In the genomic region with DNA sequence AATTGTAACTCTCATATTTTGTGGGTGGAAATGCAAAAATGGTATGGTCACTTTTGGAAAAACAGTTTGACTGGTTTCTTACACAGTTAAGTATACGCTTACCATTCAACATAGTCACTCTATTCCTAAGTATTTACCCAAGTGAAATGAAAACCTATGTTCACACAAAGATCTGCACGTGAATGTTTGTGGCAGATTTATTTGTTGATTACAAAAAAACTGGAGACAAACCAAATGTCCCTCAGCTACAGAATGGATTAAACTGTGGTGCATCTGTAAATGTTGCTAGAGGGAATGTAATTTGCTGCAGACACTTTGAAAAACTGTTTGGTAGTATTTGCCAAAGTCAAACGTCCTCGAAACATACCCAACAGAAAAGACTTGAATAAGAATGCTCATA, we compare ENCODE assay signal across 39 cellular contexts. TPM values are rescaled to one million over a fixed set of nuclear protein-coding genes. Genes with fewer than 3 reads are reported as not detected.
"Had no signal": no experiment of that assay in that cellular context is flagged by ENCODE, and none has a peak within 500 bp of the region (broad histone marks: within the 10 kb centered on the region; RNA-seq: fewer than 3 reads in every experiment).

No MANE protein-coding gene starts in this region.

- H3K36me3 ChIP-seq: brain microvascular endothelial cell, esophagus squamous epithelium, gastroesophageal sphincter, heart right ventricle had no signal

- H3K4me2 ChIP-seq: hepatocyte had no signal

- DNase-seq: activated CD4-positive, alpha-beta memory T cell treated with anti-CD3 and anti-CD28 coated beads, Interleukin-2, amount 10 ng/mL, durations not matched to agents 7 days and 5 days; activated CD4-positive, alpha-beta T cell treated with anti-CD3 and anti-CD28 coated beads for 36 hours; activated CD4-positive, alpha-beta T cell treated with anti-CD3 and anti-CD28 coated beads, Interleukin-2, amount 10 ng/mL, durations not matched to agents 7 days and 5 days; activated CD4-positive, alpha-beta T cell treated with anti-CD3 and anti-CD28 coated beads, Interleukin-2, amount 50 U/mL, for 4 hours; activated CD4-positive, CD25-positive, alpha-beta regulatory T cell; activated CD4-positive, CD25-positive, alpha-beta regulatory T cell treated with anti-CD3 and anti-CD28 coated beads, Interleukin-2, amount 50 U/mL, for 72 hours; activated CD8-positive, alpha-beta memory T cell treated with anti-CD3 and anti-CD28 coated beads, Interleukin-2, amount 50 U/mL, for 48 hours; activated gamma-delta T cell; activated naive CD4-positive, alpha-beta T cell; activated naive CD4-positive, alpha-beta T cell treated with anti-CD3 and anti-CD28 coated beads, Interleukin-2, amount 10 ng/mL, durations not matched to agents 7 days and 5 days; activated naive CD8-positive, alpha-beta T cell treated with anti-CD3 and anti-CD28 coated beads, Interleukin-2, amount 10 ng/mL, durations not matched to agents 7 days and 5 days; activated T-cell treated with anti-CD3 and anti-CD28 coated beads for 4 hours; activated T-cell treated with anti-CD3 and anti-CD28 coated beads, Interleukin-2, amount 50 U/mL, for 24 hours; activated T-cell treated with anti-CD3 and anti-CD28 coated beads, Interleukin-2, amount 50 U/mL, for 72 hours; amniotic stem cell; anterior cingulate cortex; brain microvascular endothelial cell; dorsolateral prefrontal cortex; effector memory CD4-positive, alpha-beta T cell; endodermal cell; esophagus squamous epithelium; foreskin melanocyte; heart right ventricle; T-helper 17 cell; T1000 had no signal

- H3K9me3 ChIP-seq: esophagus squamous epithelium, gastroesophageal sphincter, heart right ventricle had no signal

- H3K4me3 Mint-ChIP-seq: activated CD4-positive, alpha-beta memory T cell treated with anti-CD3 and anti-CD28 coated beads, Interleukin-2, amount 10 ng/mL, durations not matched to agents 7 days and 5 days; activated CD4-positive, alpha-beta T cell treated with anti-CD3 and anti-CD28 coated beads for 36 hours; activated CD4-positive, alpha-beta T cell treated with anti-CD3 and anti-CD28 coated beads, Interleukin-2, amount 10 ng/mL, durations not matched to agents 7 days and 5 days; activated naive CD4-positive, alpha-beta T cell treated with anti-CD3 and anti-CD28 coated beads, Interleukin-2, amount 10 ng/mL, durations not matched to agents 7 days and 5 days; activated naive CD8-positive, alpha-beta T cell treated with anti-CD3 and anti-CD28 coated beads, Interleukin-2, amount 10 ng/mL, durations not matched to agents 7 days and 5 days; activated T-cell treated with anti-CD3 and anti-CD28 coated beads, Interleukin-2, amount 50 U/mL, for 24 hours; activated T-cell treated with anti-CD3 and anti-CD28 coated beads, Interleukin-2, amount 50 U/mL, for 72 hours; central memory CD8-positive, alpha-beta T cell; dendritic cell treated with granulocyte-macrophage colony-stimulating factor and Interleukin-4, amounts not matched to agents 40 ng/mL and 50 ng/mL, for 4 days; endodermal cell; T-helper 17 cell; T-helper 2 cell treated with Interferon-gamma antibody and Interleukin-4, amounts not matched to agents 5 μg/mL and 100 μg/mL, for 36 hours had no signal

- H3K4me3 ChIP-seq: esophagus squamous epithelium, gastroesophageal sphincter, hepatocyte had no signal

- H3K36me3 Mint-ChIP-seq: activated naive CD4-positive, alpha-beta T cell treated with anti-CD3 and anti-CD28 coated beads, Interleukin-2, amount 10 ng/mL, durations not matched to agents 7 days and 5 days; activated naive CD4-positive, alpha-beta T cell treated with anti-CD3 and anti-CD28 coated beads, Interleukin-2, amount 50 U/mL, for 72 hours; activated naive CD8-positive, alpha-beta T cell treated with anti-CD3 and anti-CD28 coated beads, Interleukin-2, amount 10 ng/mL, durations not matched to agents 7 days and 5 days had no signal

- H3K27me3 Mint-ChIP-seq: dendritic cell treated with granulocyte-macrophage colony-stimulating factor and Interleukin-4, amounts not matched to agents 40 ng/mL and 50 ng/mL, for 4 days had no signal

- H3K4me1 Mint-ChIP-seq: activated CD4-positive, alpha-beta memory T cell treated with anti-CD3 and anti-CD28 coated beads, Interleukin-2, amount 10 ng/mL, durations not matched to agents 7 days and 5 days; activated CD4-positive, alpha-beta T cell treated with anti-CD3 and anti-CD28 coated beads for 36 hours; activated CD4-positive, alpha-beta T cell treated with anti-CD3 and anti-CD28 coated beads, Interleukin-2, amount 10 ng/mL, durations not matched to agents 7 days and 5 days; activated naive CD4-positive, alpha-beta T cell treated with anti-CD3 and anti-CD28 coated beads, Interleukin-2, amount 10 ng/mL, durations not matched to agents 7 days and 5 days; central memory CD8-positive, alpha-beta T cell had no signal

- H2AFZ ChIP-seq: hepatocyte had no signal

- H3K27ac Mint-ChIP-seq: activated CD4-positive, alpha-beta memory T cell treated with anti-CD3 and anti-CD28 coated beads, Interleukin-2, amount 10 ng/mL, durations not matched to agents 7 days and 5 days; activated CD4-positive, alpha-beta T cell treated with anti-CD3 and anti-CD28 coated beads for 36 hours; activated CD4-positive, alpha-beta T cell treated with anti-CD3 and anti-CD28 coated beads, Interleukin-2, amount 10 ng/mL, durations not matched to agents 7 days and 5 days; activated naive CD4-positive, alpha-beta T cell treated with anti-CD3 and anti-CD28 coated beads, Interleukin-2, amount 10 ng/mL, durations not matched to agents 7 days and 5 days; activated naive CD4-positive, alpha-beta T cell treated with anti-CD3 and anti-CD28 coated beads, Interleukin-2, amount 50 U/mL, for 72 hours; activated T-cell treated with anti-CD3 and anti-CD28 coated beads, Interleukin-2, amount 50 U/mL, for 24 hours; activated T-cell treated with anti-CD3 and anti-CD28 coated beads, Interleukin-2, amount 50 U/mL, for 72 hours; dendritic cell treated with granulocyte-macrophage colony-stimulating factor and Interleukin-4, amounts not matched to agents 40 ng/mL and 50 ng/mL, for 4 days; endodermal cell; T-helper 17 cell; T-helper 2 cell treated with Interferon-gamma antibody and Interleukin-4, amounts not matched to agents 5 μg/mL and 100 μg/mL, for 36 hours had no signal

- H3K27me3 ChIP-seq: brain microvascular endothelial cell, dorsolateral prefrontal cortex, esophagus squamous epithelium, gastroesophageal sphincter, heart right ventricle, hepatocyte had no signal

- H3K79me2 ChIP-seq: hepatocyte had no signal

- H3K9me3 Mint-ChIP-seq: activated CD4-positive, alpha-beta memory T cell treated with anti-CD3 and anti-CD28 coated beads, Interleukin-2, amount 10 ng/mL, durations not matched to agents 7 days and 5 days; activated CD4-positive, alpha-beta T cell treated with anti-CD3 and anti-CD28 coated beads, Interleukin-2, amount 10 ng/mL, durations not matched to agents 7 days and 5 days; activated naive CD4-positive, alpha-beta T cell treated with anti-CD3 and anti-CD28 coated beads, Interleukin-2, amount 10 ng/mL, durations not matched to agents 7 days and 5 days; activated naive CD4-positive, alpha-beta T cell treated with anti-CD3 and anti-CD28 coated beads, Interleukin-2, amount 50 U/mL, for 72 hours; activated naive CD8-positive, alpha-beta T cell treated with anti-CD3 and anti-CD28 coated beads, Interleukin-2, amount 10 ng/mL, durations not matched to agents 7 days and 5 days; activated T-cell treated with anti-CD3 and anti-CD28 coated beads, Interleukin-2, amount 50 U/mL, for 24 hours; activated T-cell treated with anti-CD3 and anti-CD28 coated beads, Interleukin-2, amount 50 U/mL, for 72 hours; central memory CD8-positive, alpha-beta T cell; dendritic cell treated with granulocyte-macrophage colony-stimulating factor and Interleukin-4, amounts not matched to agents 40 ng/mL and 50 ng/mL, for 4 days; endodermal cell; T-helper 2 cell treated with Interferon-gamma antibody and Interleukin-4, amounts not matched to agents 5 μg/mL and 100 μg/mL, for 36 hours had no signal

- H3K27ac ChIP-seq: brain microvascular endothelial cell, dorsolateral prefrontal cortex, epithelial cell of prostate, esophagus squamous epithelium, gastroesophageal sphincter, heart right ventricle, hepatocyte had no signal

RNA-seq across cellular contexts. Expression of gene ACKR2, which starts 29.3 kb away (rescaled TPM):
- total RNA-seq: cerebellum had no signal

RNA-seq across cellular contexts. Expression of gene CYP8B1, which starts 37.1 kb away (rescaled TPM):
- total RNA-seq: activated CD4-positive, alpha-beta memory T cell treated with anti-CD3 and anti-CD28 coated beads, Interleukin-2, amount 10 ng/mL, durations not matched to agents 7 days and 5 days; activated CD4-positive, alpha-beta T cell treated with anti-CD3 and anti-CD28 coated beads for 36 hours; activated CD4-positive, alpha-beta T cell treated with anti-CD3 and anti-CD28 coated beads, Interleukin-2, amount 10 ng/mL, durations not matched to agents 7 days and 5 days; activated naive CD4-positive, alpha-beta T cell treated with anti-CD3 and anti-CD28 coated beads, Interleukin-2, amount 50 U/mL, for 72 hours; activated naive CD8-positive, alpha-beta T cell treated with anti-CD3 and anti-CD28 coated beads, Interleukin-2, amount 10 ng/mL, durations not matched to agents 7 days and 5 days; activated T-cell treated with anti-CD3 and anti-CD28 coated beads, Interleukin-2, amount 50 U/mL, for 72 hours; astrocyte; bronchial epithelial cell; cardiac septum; cerebellum; endodermal cell; esophagus squamous epithelium; fibroblast of lung; fibroblast of villous mesenchyme; gastroesophageal sphincter; glomerular endothelial cell; heart right ventricle; T-helper 17 cell had no signal
